11 cellular contexts compared by ENCODE assay signal in genomic region chr6:43020052-43020705, GRCh38. TPM values are rescaled to one million over a fixed set of nuclear protein-coding genes. Genes with fewer than 3 reads are reported as not detected.
DNase-seq lines count a peak whose midpoint lies in the region; ATAC-seq and TF ChIP-seq lines count a peak whose summit lies in the region.
"Had no signal": no experiment of that assay in that cellular context is flagged by ENCODE, and none has a peak within 500 bp of the region (broad histone marks: within the 10 kb centered on the region; RNA-seq: fewer than 3 reads in every experiment).

No MANE protein-coding gene starts in this region.

- TF ChIP-seq POLR2A in body of pancreas (IDR thresholded peaks at IDR 0.05) = no peak

- no peak overlapping the region for H3K4me3 Mint-ChIP-seq in CD14-positive monocyte
- H3K4me3 Mint-ChIP-seq in nephron progenitor cell = peak overlapping the region; percentile 65
- H3K4me3 Mint-ChIP-seq in activated CD8-positive, alpha-beta memory T cell treated with anti-CD3 and anti-CD28 coated beads, Interleukin-2, amount 10 ng/mL, durations not matched to agents 7 days and 5 days = no peak overlapping the region

- H3K27me3 ChIP-seq in HUES48 (ENCODE audit: control insufficient read depth, insufficient read depth, low read length) (no peaks in the 10 kb centered on the region), body of pancreas (no peaks in the 10 kb centered on the region)
- H3K27me3 ChIP-seq: SJSA1, upper lobe of left lung had no signal

- H3K27ac ChIP-seq in HUES48 (ENCODE audit: low read depth, low read length) = peak overlapping the region; percentile 94
- H3K27ac ChIP-seq in body of pancreas = peak overlapping the region in 3 of 4 donors; percentile 71 to 86 (median 86)

- H3K9me3 Mint-ChIP-seq in CD14-positive monocyte (no peaks in the 10 kb centered on the region), nephron progenitor cell (no peaks in the 10 kb centered on the region)
- no peaks in the 10 kb centered on the region for H3K9me3 Mint-ChIP-seq in activated CD8-positive, alpha-beta memory T cell treated with anti-CD3 and anti-CD28 coated beads, Interleukin-2, amount 10 ng/mL, durations not matched to agents 7 days and 5 days (ENCODE audit: low read depth)

- peaks cover 0 to 3% (median 0%) of the 10 kb centered on the region in 3 donors for H3K27me3 Mint-ChIP-seq in CD14-positive monocyte (ENCODE audit: low read depth in 3 of 3)
- peaks cover 6% of the 10 kb centered on the region for H3K27me3 Mint-ChIP-seq in nephron progenitor cell (ENCODE audit: low read depth, poor library complexity)
- no peaks in the 10 kb centered on the region for H3K27me3 Mint-ChIP-seq in activated CD8-positive, alpha-beta memory T cell treated with anti-CD3 and anti-CD28 coated beads, Interleukin-2, amount 10 ng/mL, durations not matched to agents 7 days and 5 days

- WGBS in body of pancreas, 2 donors = 91 to 95% methylated on average over 3 of the region's 3 CpGs

- H3K9ac ChIP-seq in HUES48 (ENCODE audit: low read depth, low read length) = no peak overlapping the region

- DNase-seq in CD14-positive monocyte (ENCODE audit: low spot score) (no peak), body of pancreas (no peak), nephron progenitor cell (no peak), NCI-H69 (lab: John Stamatoyannopoulos, UW) (no peak), NOMO-1 (lab: John Stamatoyannopoulos, UW; ENCODE audit: unreplicated experiment in 2 of 2) (no peak)
- no peak for DNase-seq in activated CD8-positive, alpha-beta memory T cell treated with anti-CD3 and anti-CD28 coated beads, Interleukin-2, amount 10 ng/mL, durations not matched to agents 7 days and 5 days
- DNase-seq: NCI-H510A, upper lobe of left lung had no signal

- intact Hi-C loops in CD14-positive monocyte (cut with micrococcal nuclease) (no loop called here), body of pancreas (cut with DNase I) (no loop called here)

- no peak overlapping the region for H3K4me3 ChIP-seq in HUES48 (ENCODE audit: low read depth, low read length)
- no peak overlapping the region for H3K4me3 ChIP-seq in body of pancreas

- H3K9me3 ChIP-seq in HUES48 (ENCODE audit: control insufficient read depth, insufficient read depth, low read length) (no peaks in the 10 kb centered on the region), body of pancreas (no peaks in the 10 kb centered on the region)
- H3K9me3 ChIP-seq: SJSA1, upper lobe of left lung had no signal

- peaks cover 33% of the 10 kb centered on the region for H3K4me1 Mint-ChIP-seq in CD14-positive monocyte
- peaks cover 36% of the 10 kb centered on the region for H3K4me1 Mint-ChIP-seq in nephron progenitor cell
- peaks cover 38% of the 10 kb centered on the region for H3K4me1 Mint-ChIP-seq in activated CD8-positive, alpha-beta memory T cell treated with anti-CD3 and anti-CD28 coated beads, Interleukin-2, amount 10 ng/mL, durations not matched to agents 7 days and 5 days

- ATAC-seq in body of pancreas = no peak
- no peak for ATAC-seq in GM18517 (IDR thresholded peaks at IDR 0.05; ENCODE audit: unreplicated experiment)
- no peak for ATAC-seq in activated CD8-positive, alpha-beta memory T cell treated with anti-CD3 and anti-CD28 coated beads, Interleukin-2, amount 10 ng/mL, durations not matched to agents 7 days and 5 days

- TF ChIP-seq CTCF in CD14-positive monocyte (IDR thresholded peaks at IDR 0.05) (no peak), body of pancreas (IDR thresholded peaks at IDR 0.05) (no peak), nephron progenitor cell (IDR thresholded peaks at IDR 0.05) (no peak)

- peak overlapping the region in 4 of 7 donors; percentile 33 to 49 (median 40) for H3K27ac Mint-ChIP-seq in CD14-positive monocyte
- H3K27ac Mint-ChIP-seq in nephron progenitor cell = peak overlapping the region; percentile 82
- H3K27ac Mint-ChIP-seq in activated CD8-positive, alpha-beta memory T cell treated with anti-CD3 and anti-CD28 coated beads, Interleukin-2, amount 10 ng/mL, durations not matched to agents 7 days and 5 days = no peak overlapping the region

- peaks cover 62% of the 10 kb centered on the region for H3K36me3 ChIP-seq in HUES48 (ENCODE audit: control insufficient read depth, insufficient read depth, low read length)
- peaks cover 0 to 5% of the 10 kb centered on the region in 2 donors for H3K36me3 ChIP-seq in body of pancreas (replicated peaks in 1 of 2; ENCODE audit: insufficient read depth in 1 of 2, low read depth in 2 of 2)

- H3K4me1 ChIP-seq in HUES48 (ENCODE audit: control insufficient read depth, insufficient read depth, low read length) (peaks cover 9% of the 10 kb centered on the region), body of pancreas (peaks cover 57% of the 10 kb centered on the region)

- H3K36me3 Mint-ChIP-seq in CD14-positive monocyte (peaks cover 37 to 54% of the 10 kb centered on the region in 2 donors), nephron progenitor cell (ENCODE audit: low read depth) (peaks cover 40% of the 10 kb centered on the region)
- H3K36me3 Mint-ChIP-seq in activated CD8-positive, alpha-beta memory T cell treated with anti-CD3 and anti-CD28 coated beads, Interleukin-2, amount 10 ng/mL, durations not matched to agents 7 days and 5 days = peaks cover 24% of the 10 kb centered on the region

- CTCF ChIA-PET in activated CD8-positive, alpha-beta memory T cell treated with anti-CD3 and anti-CD28 coated beads, Interleukin-2, amount 10 ng/mL, durations not matched to agents 7 days and 5 days (lab: Charles Lee) = interaction anchor here (1.3 to 3.0 kb wide), 4 partner anchors 10 to 124 kb away, joined by 3 to 12 read pairs (median 6); partner anchors contain the start of gene CUL7

RNA-seq across cellular contexts. Expression of gene RRP36, which starts 1.2 kb away (rescaled TPM):
- 10 to 100 TPM; 43.3 to 52.5 TPM for polyA plus RNA-seq in CD14-positive monocyte
- total RNA-seq in body of pancreas = 10 to 100 TPM; 28.3 to 29.7 TPM
- 10 to 100 TPM; 60.9 to 71.8 TPM for total RNA-seq in activated CD8-positive, alpha-beta memory T cell treated with anti-CD3 and anti-CD28 coated beads, Interleukin-2, amount 10 ng/mL, durations not matched to agents 7 days and 5 days

RNA-seq across cellular contexts. Expression of gene KLHDC3, which starts 6.1 kb away (rescaled TPM):
- polyA plus RNA-seq in CD14-positive monocyte = 100 to 1,000 TPM; 106 to 141 TPM
- total RNA-seq in body of pancreas = 10 to 100 TPM; 29.7 to 44.6 TPM
- total RNA-seq in activated CD8-positive, alpha-beta memory T cell treated with anti-CD3 and anti-CD28 coated beads, Interleukin-2, amount 10 ng/mL, durations not matched to agents 7 days and 5 days = 10 to 100 TPM; 62.6 to 75.1 TPM

RNA-seq across cellular contexts. Expression of gene MEA1, which starts 6.4 kb away (rescaled TPM):
- 10 to 100 TPM; 58.8 to 59.6 TPM for polyA plus RNA-seq in CD14-positive monocyte
- 10 to 100 TPM; 17.5 to 32.9 TPM for total RNA-seq in body of pancreas
- total RNA-seq in activated CD8-positive, alpha-beta memory T cell treated with anti-CD3 and anti-CD28 coated beads, Interleukin-2, amount 10 ng/mL, durations not matched to agents 7 days and 5 days = 10 to 100 TPM; 61.8 to 75.2 TPM

RNA-seq across cellular contexts. Expression of gene CUL7, which starts 33.5 kb away (rescaled TPM):
- polyA plus RNA-seq in CD14-positive monocyte = 1 to 10 TPM; 1.2 to 2.4 TPM
- 10 to 100 TPM; 16.3 to 24.4 TPM for total RNA-seq in body of pancreas
- total RNA-seq in activated CD8-positive, alpha-beta memory T cell treated with anti-CD3 and anti-CD28 coated beads, Interleukin-2, amount 10 ng/mL, durations not matched to agents 7 days and 5 days = 10 to 100 TPM; 10.4 to 12.0 TPM

RNA-seq across cellular contexts. Expression of gene PPP2R5D, which starts 35.8 kb away (rescaled TPM):
- polyA plus RNA-seq in CD14-positive monocyte = 10 to 100 TPM; 10.3 to 14.9 TPM
- 10 to 100 TPM in 1 of 2 donors, 1 to 10 TPM in 1; 8.2 to 13.5 TPM for total RNA-seq in body of pancreas
- 10 to 100 TPM; 53.0 to 58.4 TPM for total RNA-seq in activated CD8-positive, alpha-beta memory T cell treated with anti-CD3 and anti-CD28 coated beads, Interleukin-2, amount 10 ng/mL, durations not matched to agents 7 days and 5 days
